8 cellular contexts compared by ENCODE assay signal in genomic region chr1:23800396-23801337, GRCh38. TPM values are rescaled to one million over a fixed set of nuclear protein-coding genes. Genes with fewer than 3 reads are reported as not detected.
DNase-seq lines count a peak whose midpoint lies in the region; ATAC-seq and TF ChIP-seq lines count a peak whose summit lies in the region.

TSS of gene GALE (minus strand) at chr1:23800754. CDS start at chr1:23799007, 1,747 bp downstream.

- ATAC-seq in HG02763 (IDR thresholded peaks at IDR 0.05; ENCODE audit: unreplicated experiment) (peak; percentile 78), heart left ventricle (peak; percentile 95 to 97 (median 96)), upper lobe of left lung (ENCODE audit: low FRiP score in 2 of 2) (peak; percentile 93 to 97)

- TF ChIP-seq EP300 in upper lobe of left lung (IDR thresholded peaks at IDR 0.05): peak in 1 of 4 donors; percentile 94

- H3K27ac ChIP-seq in adrenal gland: peak within 1 kb of the TSS; percentile 42 to 88 (median 85)
- peak within 1 kb of the TSS; percentile 84 to 97 (median 93) for H3K27ac ChIP-seq in heart left ventricle
- H3K27ac ChIP-seq in upper lobe of left lung: peak within 1 kb of the TSS; percentile 94 to 97 (median 95)

- H3K36me3 ChIP-seq in adrenal gland (replicated peaks in 1 of 2): peaks cover 0 to 20% of the 10 kb centered on the region in 2 donors
- H3K36me3 ChIP-seq in heart left ventricle: peaks cover 0 to 31% (median 17%) of the 10 kb centered on the region in 9 donors
- peaks cover 5 to 43% (median 23%) of the 10 kb centered on the region in 4 donors for H3K36me3 ChIP-seq in upper lobe of left lung

- intact Hi-C loops in adrenal gland (cut with DNase I) (loop anchor here in 1 of 2 donors (10.0 kb wide), 1 partner anchor 64 kb away; the partner anchor contains the start of gene FUCA1), heart left ventricle (cut with DNase I) (loop anchor here in 3 of 10 donors (10.0 kb wide), 2 partner anchors 64 to 224 kb away; partner anchors contain the start of gene FUCA1 (in 2 of the 3)), posterior vena cava (cut with DNase I) (no loop called here)

- H3K4me1 ChIP-seq in adrenal gland (replicated peaks in 1 of 2): peaks cover 11 to 20% of the 10 kb centered on the region in 2 donors
- H3K4me1 ChIP-seq in heart left ventricle: peaks cover 3 to 23% (median 20%) of the 10 kb centered on the region in 12 donors
- H3K4me1 ChIP-seq in upper lobe of left lung: peaks cover 20 to 58% (median 26%) of the 10 kb centered on the region in 4 donors

- DNase-seq in GM10266 (ENCODE audit: extremely low spot score): peak; percentile 99
- peak; percentile 92 for DNase-seq in NCI-H146 (lab: John Stamatoyannopoulos, UW)
- DNase-seq in T-helper 1 cell: peak; percentile 95 to 99 (median 96)
- DNase-seq in adrenal gland: peak; percentile 97 to 98 (median 98)
- DNase-seq in heart left ventricle: peak; percentile 98 to 99 (median 98)
- DNase-seq in posterior vena cava (ENCODE audit: low spot score): peak; percentile 99
- DNase-seq in upper lobe of left lung: peak; percentile 96 to 99

- H3K9me3 ChIP-seq in adrenal gland (replicated peaks in 1 of 3) (no peaks in the 10 kb centered on the region), heart left ventricle (no peaks in the 10 kb centered on the region), upper lobe of left lung (no peaks in the 10 kb centered on the region)

- TF ChIP-seq POLR2A in adrenal gland (IDR thresholded peaks at IDR 0.05) (peak; percentile 25 to 74), heart left ventricle (IDR thresholded peaks at IDR 0.05) (peak in 1 of 2 donors; percentile 80), upper lobe of left lung (IDR thresholded peaks at IDR 0.05) (peak in 3 of 4 donors; percentile 55 to 90 (median 60))

- TF ChIP-seq CTCF in GM10266 (IDR thresholded peaks at IDR 0.05; ENCODE audit: control insufficient read depth, insufficient read depth, low read depth, missing control alignments): no peak
- no peak for TF ChIP-seq CTCF in adrenal gland (IDR thresholded peaks at IDR 0.05)
- TF ChIP-seq CTCF in heart left ventricle (IDR thresholded peaks at IDR 0.05): no peak
- peak in 2 of 6 experiments; percentile 26 to 39 for TF ChIP-seq CTCF in upper lobe of left lung (IDR thresholded peaks at IDR 0.05)

- H3K4me3 ChIP-seq in adrenal gland: peak within 1 kb of the TSS; percentile 43 to 78 (median 60)
- peak within 1 kb of the TSS; percentile 64 to 97 (median 80) for H3K4me3 ChIP-seq in heart left ventricle
- peak within 1 kb of the TSS; percentile 73 to 96 (median 91) for H3K4me3 ChIP-seq in upper lobe of left lung

- H3K27me3 ChIP-seq in adrenal gland (no peaks in the 10 kb centered on the region), heart left ventricle (no peaks in the 10 kb centered on the region), upper lobe of left lung (no peaks in the 10 kb centered on the region)

- WGBS in adrenal gland, 4 donors: 0 to 1% (median 0%) methylated on average over 9 to 83 of the region's 83 CpGs
- WGBS in heart left ventricle, 4 donors: 0 to 2% (median 1%) methylated on average over 35 to 83 of the region's 83 CpGs
- WGBS in upper lobe of left lung, 2 donors: 0% methylated on average over 18 to 42 of the region's 83 CpGs

RNA-seq across cellular contexts. Expression of gene GALE, which starts in this region (rescaled TPM):
- total RNA-seq in adrenal gland (10 to 100 TPM; 17.8 to 46.0 (median 28.4) TPM), heart left ventricle (10 to 100 TPM in 2 of 9 donors, 1 to 10 TPM in 7; 6.2 to 13.8 (median 8.9) TPM), posterior vena cava (10 to 100 TPM; 15.2 to 18.4 TPM), upper lobe of left lung (10 to 100 TPM; 49.2 to 95.0 (median 59.7) TPM)
- polyA plus RNA-seq in adrenal gland (10 to 100 TPM; 12.0 to 80.8 (median 59.4) TPM), heart left ventricle (10 to 100 TPM; 14.8 to 20.8 TPM)

Comparison
In these comparisons a context has a peak if more than half of its experiments do, and no peak if none do; other contexts are left out.
1. Peak in every context shown above with its lines: DNase-seq, ATAC-seq, H3K4me3 ChIP-seq and H3K27ac ChIP-seq.